ENCODE assay signal across 8 cellular contexts in the genomic region with DNA sequence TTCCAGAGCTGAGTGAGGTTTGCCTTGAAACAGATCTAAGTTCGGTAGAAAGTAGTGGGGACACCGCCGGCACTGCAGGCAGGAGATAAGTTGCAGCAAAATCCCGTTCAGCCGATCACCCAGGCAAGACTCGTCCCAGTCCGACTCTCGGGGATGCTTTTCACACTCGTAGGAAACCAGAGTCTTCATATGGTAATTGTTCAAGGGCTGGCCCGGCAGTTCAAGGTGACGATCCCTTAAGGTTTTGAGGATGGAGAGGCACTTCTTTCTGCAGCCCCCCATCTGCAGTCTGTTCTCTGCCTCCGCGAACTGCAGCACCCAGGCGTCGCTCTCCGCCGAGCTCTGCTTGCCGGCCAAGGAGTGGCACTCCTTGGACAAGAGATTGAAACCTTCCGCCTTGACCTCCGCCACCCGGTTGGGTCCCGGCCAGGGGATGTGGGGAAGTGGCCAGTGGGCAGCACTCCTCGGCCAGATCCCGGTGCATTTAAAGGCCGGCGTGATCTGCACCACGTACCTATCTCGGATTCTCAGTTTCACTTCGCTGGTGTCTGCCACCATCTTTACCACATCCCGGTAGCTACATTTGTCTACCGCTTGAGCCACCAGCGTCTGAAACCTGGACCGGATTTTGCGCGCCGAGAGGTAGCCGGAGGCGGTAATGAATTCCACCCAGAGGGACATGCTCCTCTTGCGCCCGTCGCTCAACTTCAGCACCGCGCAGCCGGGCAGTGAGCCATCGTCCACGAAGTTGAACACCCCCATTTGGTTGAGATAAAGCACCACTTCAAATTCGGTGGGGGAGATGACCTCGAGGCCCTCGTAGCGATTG. TPM values are rescaled to one million over a fixed set of nuclear protein-coding genes. Genes with fewer than 3 reads are reported as not detected.
DNase-seq lines count a peak whose midpoint lies in the region; ATAC-seq and TF ChIP-seq lines count a peak whose summit lies in the region.

No MANE protein-coding gene starts in this region.

- H3K27me3 ChIP-seq in HAP-1 (ENCODE audit: low read depth) = no peaks in the 10 kb centered on the region
- H3K27me3 ChIP-seq in smooth muscle cell (ENCODE audit: low read depth) = peaks cover 100% of the 10 kb centered on the region

- in situ Hi-C loops in HAP-1 (cut with MboI; ENCODE audit: low sequenced_read_pairs) = no loop called here

- H3K9ac ChIP-seq in smooth muscle cell (ENCODE audit: low read depth) = no peak overlapping the region

- H3K27ac ChIP-seq in smooth muscle cell (ENCODE audit: low read depth) = no peak overlapping the region

- H3K27ac Mint-ChIP-seq in immature natural killer cell = peak overlapping the region in 2 of 6 donors; percentile 24 to 67

- peak overlapping the region; percentile 77 to 95 (median 90) for H3K4me3 Mint-ChIP-seq in immature natural killer cell

- H3K9me3 Mint-ChIP-seq in immature natural killer cell = peaks cover 4 to 20% (median 8%) of the 10 kb centered on the region in 6 donors

- H3K4me1 ChIP-seq in HAP-1 (peaks cover 28% of the 10 kb centered on the region), smooth muscle cell (ENCODE audit: low read depth) (peaks cover 37% of the 10 kb centered on the region)

- H3K27me3 Mint-ChIP-seq in immature natural killer cell (ENCODE audit: low read depth in 3 of 3) = peaks cover 36 to 44% (median 38%) of the 10 kb centered on the region in 3 donors

- H3K9me3 ChIP-seq in HAP-1 (0 out of 2 replicates have a peak, but pooled peaks cover 2% of the 10 kb centered on the region), smooth muscle cell (replicated peaks; ENCODE audit: low read depth) (no peaks in the 10 kb centered on the region)

- peaks cover 82% of the 10 kb centered on the region for H4K20me1 ChIP-seq in smooth muscle cell (ENCODE audit: low read depth)

- no peaks in the 10 kb centered on the region for H3K36me3 Mint-ChIP-seq in immature natural killer cell

- ATAC-seq in HG03095 (IDR thresholded peaks at IDR 0.05; ENCODE audit: unreplicated experiment) = no peak

- DNase-seq in AG09309 (ENCODE audit: low read depth) = no peak
- DNase-seq in HAP-1 (ENCODE audit: low spot score in 2 of 2) = peak; percentile 42 to 72
- DNase-seq in astrocyte of the hippocampus (ENCODE audit: low read depth, low spot score) = peak; percentile 42
- peak; percentile 35 to 48 (median 35) for DNase-seq in immature natural killer cell
- no peak for DNase-seq in smooth muscle cell (lab: John Stamatoyannopoulos, UW; ENCODE audit: unreplicated experiment)
- DNase-seq in germinal center (ENCODE audit: low spot score) = no peak
- DNase-seq in NCI-H2029 treated with DMSO at 0.1 percent for 48 hours (lab: John Stamatoyannopoulos, UW) = no peak

- H2AFZ ChIP-seq in smooth muscle cell (ENCODE audit: low read depth) = no peak overlapping the region

- H3K79me2 ChIP-seq in smooth muscle cell (ENCODE audit: low read depth) = no peaks in the 10 kb centered on the region

- 4% methylated on average over 50 of the region's 50 CpGs for WGBS in smooth muscle cell (ENCODE audit: low lambda C conversion rate)

- H3F3A ChIP-seq in smooth muscle cell (ENCODE audit: low read depth) = no peaks in the 10 kb centered on the region

- TF ChIP-seq CTCF in AG09309 (IDR thresholded peaks at IDR 0.05; ENCODE audit: control insufficient read depth, insufficient read depth, low read depth, low read length, missing control alignments) = no peak
- TF ChIP-seq CTCF in smooth muscle cell (IDR thresholded peaks at IDR 0.05; ENCODE audit: borderline replicate concordance, insufficient read depth, poor library complexity, severe bottlenecking) = no peak

- H3K4me2 ChIP-seq in smooth muscle cell = peak overlapping the region; percentile 85

- peaks cover 30 to 63% of the 10 kb centered on the region in 2 donors for H3K4me1 Mint-ChIP-seq in immature natural killer cell

- H3K4me3 ChIP-seq in AG09309 (ENCODE audit: control insufficient read depth, low read depth, low read length) (peak overlapping the region; percentile 46), HAP-1 (peak overlapping the region; percentile 45), smooth muscle cell (peak overlapping the region; percentile 51)

- H3K36me3 ChIP-seq in HAP-1 (replicated peaks) (no peaks in the 10 kb centered on the region), smooth muscle cell (ENCODE audit: low read depth) (no peaks in the 10 kb centered on the region)

RNA-seq across cellular contexts. Expression of gene MAB21L1, which starts 1.1 kb away (rescaled TPM):
- not detected for polyA plus RNA-seq in immature natural killer cell
- 0.09 TPM in 1 of 2 replicates, not detected in the other for total RNA-seq in smooth muscle cell
- polyA plus RNA-seq in smooth muscle cell = 0.18 and 0.59 TPM in 2 replicates

Comparison
In these comparisons a context has a peak if more than half of its experiments do, and no peak if none do; other contexts are left out.
1. DNase-seq: peak in HAP-1 (2 of 2), astrocyte of the hippocampus (single experiment) and immature natural killer cell (3 of 3); none in AG09309 (single experiment), smooth muscle cell (single experiment), germinal center (single experiment) and NCI-H2029 treated with DMSO at 0.1 percent for 48 hours (single experiment).
2. Peak in every context shown above with its lines, with median percentiles within 50 percentile points of each other: H3K4me3 ChIP-seq.